Comparison of ENCODE assay signal across 9 cellular contexts in the genomic region with DNA sequence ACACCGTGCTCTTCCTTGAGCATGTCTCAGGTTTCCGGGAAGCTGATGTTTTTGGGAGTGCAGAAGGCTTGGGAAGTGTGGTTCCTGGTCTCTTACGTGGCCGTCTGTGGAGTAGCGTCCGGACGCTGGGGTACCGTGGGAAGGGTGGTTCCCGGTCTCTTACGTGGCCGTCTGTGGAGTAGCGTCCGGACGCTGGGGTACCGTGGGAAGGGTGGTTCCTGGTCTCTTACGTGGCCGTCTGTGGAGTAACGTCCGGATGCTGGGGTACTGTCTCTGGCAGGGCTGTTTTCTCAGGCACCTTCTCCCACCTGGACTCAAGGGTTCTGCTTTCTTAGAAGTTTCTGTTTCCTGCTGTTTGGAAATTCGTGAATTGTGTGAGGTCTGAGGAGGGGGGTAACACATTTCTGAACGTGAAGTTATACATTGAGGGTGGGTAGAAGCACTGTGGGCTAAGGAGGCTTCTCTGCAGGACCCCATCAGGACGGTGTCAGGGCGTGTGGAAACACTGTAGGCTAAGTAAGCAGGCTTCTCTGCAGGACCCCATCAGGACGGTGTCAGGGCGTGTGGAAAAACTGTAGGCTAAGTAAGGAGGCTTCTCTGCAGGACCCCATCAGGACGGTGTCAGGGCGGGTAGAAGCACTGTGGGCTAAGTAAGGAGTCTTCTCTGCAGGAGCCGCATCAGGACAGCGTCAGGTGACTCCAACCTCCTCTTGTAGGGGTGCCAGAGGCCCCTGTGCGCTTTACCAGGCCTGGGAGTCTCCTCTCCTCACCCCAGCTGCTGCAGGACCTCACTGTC. TPM values are rescaled to one million over a fixed set of nuclear protein-coding genes. Genes with fewer than 3 reads are reported as not detected.
DNase-seq lines count a peak whose midpoint lies in the region; ATAC-seq and TF ChIP-seq lines count a peak whose summit lies in the region.
"Had no signal": no experiment of that assay in that cellular context is flagged by ENCODE, and none has a peak within 500 bp of the region (broad histone marks: within the 10 kb centered on the region; RNA-seq: fewer than 3 reads in every experiment).

No MANE protein-coding gene starts in this region.

- no peaks in the 10 kb centered on the region for H3K9me3 Mint-ChIP-seq in IgD-negative memory B cell

- peak overlapping the region; percentile 83 to 91 for H3K27ac ChIP-seq in lung (ENCODE audit: low read depth in 1 of 2, low read length in 1 of 2)
- peak overlapping the region; percentile 95 for H3K27ac ChIP-seq in stomach smooth muscle (ENCODE audit: low read length)

- DNase-seq in adipocyte (ENCODE audit: low read depth) (no peak), lung (ENCODE audit: low spot score) (no peak), cerebellar nuclear complex (lab: John Stamatoyannopoulos, UW) (no peak), NCI-H2171 treated with DMSO at 0.1 percent for 48 hours (lab: John Stamatoyannopoulos, UW) (no peak), NCI-H1105 (lab: John Stamatoyannopoulos, UW) (no peak)
- DNase-seq: NCI-H1694 had no signal

- H3K4me3 Mint-ChIP-seq in IgD-negative memory B cell: peak overlapping the region; percentile 17 to 88 (median 68)

- no peak overlapping the region for H3K4me3 ChIP-seq in adipocyte (ENCODE audit: low read length)
- H3K4me3 ChIP-seq in lung: no peak overlapping the region
- H3K4me3 ChIP-seq in stomach smooth muscle (ENCODE audit: low read length in 2 of 2): peak overlapping the region; percentile 32 to 35

- H3K9me3 ChIP-seq in adipocyte (ENCODE audit: control insufficient read depth, low read length): no peaks in the 10 kb centered on the region
- H3K9me3 ChIP-seq in lung (ENCODE audit: control insufficient read depth in 2 of 2, insufficient read depth in 1 of 2, low read length in 1 of 2): no peaks in the 10 kb centered on the region
- H3K9me3 ChIP-seq in stomach smooth muscle (ENCODE audit: control insufficient read depth in 2 of 2, low read length in 2 of 2): no peaks in the 10 kb centered on the region

- peaks cover 26 to 32% (median 28%) of the 10 kb centered on the region in 3 donors for H3K4me1 Mint-ChIP-seq in IgD-negative memory B cell

- H3K27me3 ChIP-seq in adipocyte (replicated peaks; ENCODE audit: control insufficient read depth, insufficient read depth, low read length): no peaks in the 10 kb centered on the region
- H3K27me3 ChIP-seq in lung (ENCODE audit: control insufficient read depth, insufficient read depth): no peaks in the 10 kb centered on the region
- no peaks in the 10 kb centered on the region for H3K27me3 ChIP-seq in stomach smooth muscle (ENCODE audit: control insufficient read depth in 1 of 2, insufficient read depth in 2 of 2, low read length in 2 of 2)

- peak overlapping the region; percentile 48 to 85 (median 60) for H3K27ac Mint-ChIP-seq in IgD-negative memory B cell

- no peaks in the 10 kb centered on the region for H3K36me3 Mint-ChIP-seq in IgD-negative memory B cell

- no peaks in the 10 kb centered on the region for H3K27me3 Mint-ChIP-seq in IgD-negative memory B cell

- H3K9ac ChIP-seq in adipocyte (ENCODE audit: low read length): peak overlapping the region; percentile 82
- H3K9ac ChIP-seq in stomach smooth muscle (ENCODE audit: low read length in 2 of 2): peak overlapping the region; percentile 30 to 60

- no peak for TF ChIP-seq CTCF in lung (IDR thresholded peaks at IDR 0.05; ENCODE audit: control extremely low read depth, extremely low read depth)

- H3K36me3 ChIP-seq in adipocyte (ENCODE audit: control insufficient read depth, insufficient read depth, low read length, severe bottlenecking) (no peaks in the 10 kb centered on the region), lung (ENCODE audit: control insufficient read depth in 2 of 2, insufficient read depth in 2 of 2, low read length in 2 of 2) (no peaks in the 10 kb centered on the region), stomach smooth muscle (ENCODE audit: control insufficient read depth in 2 of 2, insufficient read depth in 2 of 2, low read length in 2 of 2) (no peaks in the 10 kb centered on the region)

- peaks cover 37% of the 10 kb centered on the region for H3K4me1 ChIP-seq in adipocyte (ENCODE audit: control insufficient read depth, insufficient read depth, low read length)
- H3K4me1 ChIP-seq in lung (ENCODE audit: control insufficient read depth in 2 of 2, insufficient read depth in 2 of 2, low read length in 2 of 2): peaks cover 0 to 16% of the 10 kb centered on the region in 2 donors
- peaks cover 38% of the 10 kb centered on the region for H3K4me1 ChIP-seq in stomach smooth muscle (ENCODE audit: control insufficient read depth, insufficient read depth, low read length)

- no peak for ATAC-seq in lung (ENCODE audit: insufficient read depth, low FRiP score)
- ATAC-seq in GM18502 (IDR thresholded peaks at IDR 0.05; ENCODE audit: poor library complexity, unreplicated experiment): no peak

- 68 to 86% methylated on average over 30 of the region's 30 CpGs for WGBS in lung, 2 donors

RNA-seq across cellular contexts. Expression of gene IFITM3, which starts 5.3 kb away (rescaled TPM):
- polyA plus RNA-seq in IgD-negative memory B cell: 1.4 TPM
- 100 to 1,000 TPM; 191 to 903 TPM for total RNA-seq in lung
- 1,000 to 10,000 TPM; 1,642 to 2,585 TPM for polyA plus RNA-seq in lung

RNA-seq across cellular contexts. Expression of gene IFITM1, which starts 12.2 kb away (rescaled TPM):
- polyA plus RNA-seq in IgD-negative memory B cell (233 TPM), lung (100 to 1,000 TPM; 275 to 531 TPM)
- 100 to 1,000 TPM in 1 of 2 donors, 10 to 100 TPM in 1; 53.3 to 104 TPM for total RNA-seq in lung

RNA-seq across cellular contexts. Expression of gene IFITM2, which starts 18.4 kb away (rescaled TPM):
- 1,305 TPM for polyA plus RNA-seq in IgD-negative memory B cell
- 100 to 1,000 TPM in 1 of 2 donors, 10 to 100 TPM in 1; 75.7 to 656 TPM for total RNA-seq in lung
- polyA plus RNA-seq in lung: 1,000 to 10,000 TPM; 1,063 to 4,189 TPM

RNA-seq across cellular contexts. Expression of gene IFITM5, which starts 26.7 kb away (rescaled TPM):
- polyA plus RNA-seq in IgD-negative memory B cell: not detected
- not detected for total RNA-seq in lung
- not detected for polyA plus RNA-seq in lung

RNA-seq across cellular contexts. Expression of gene PGGHG, which starts 37.1 kb away (rescaled TPM):
- polyA plus RNA-seq in IgD-negative memory B cell: 6.1 TPM
- 10 to 100 TPM; 21.6 to 63.3 TPM for total RNA-seq in lung
- polyA plus RNA-seq in lung: 100 to 1,000 TPM; 112 to 145 TPM

Comparison
In these comparisons a context has a peak if more than half of its experiments do, and no peak if none do; other contexts are left out.
1. H3K4me3 ChIP-seq: peak in stomach smooth muscle (2 of 2); none in adipocyte (single experiment) and lung (single experiment).
2. RNA of gene IFITM3, which starts 5.3 kb away (polyA plus RNA-seq): 1,642 to 2,585 TPM in lung; 1.4 TPM in IgD-negative memory B cell (single experiment); every median in the first group is over 100 times any median in the second.